In the genomic region with DNA sequence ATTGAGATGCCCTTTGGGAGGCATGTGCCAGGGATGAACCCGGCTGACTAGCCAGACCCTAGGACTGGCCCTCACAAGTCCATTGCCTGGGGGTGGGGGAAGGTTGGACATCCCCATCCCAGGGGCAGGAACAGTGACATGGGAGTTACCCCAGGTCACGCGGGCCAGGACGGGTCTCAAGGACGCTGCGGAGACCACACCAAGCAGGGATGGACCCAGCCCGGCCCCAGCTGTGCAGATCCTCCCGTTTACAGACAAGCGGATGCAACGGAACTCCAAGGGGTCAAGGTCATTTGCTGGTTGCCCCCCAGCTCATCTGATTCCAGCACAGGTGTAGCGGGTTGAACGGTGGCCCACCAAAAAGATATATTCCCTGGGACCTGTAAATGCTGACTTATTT, we compare ENCODE assay signal across 36 cellular contexts. TPM values are rescaled to one million over a fixed set of nuclear protein-coding genes. Genes with fewer than 3 reads are reported as not detected.
"Had no signal": no experiment of that assay in that cellular context is flagged by ENCODE, and none has a peak within 500 bp of the region (broad histone marks: within the 10 kb centered on the region; RNA-seq: fewer than 3 reads in every experiment).

No MANE protein-coding gene starts in this region.

- DNase-seq: activated B cell treated with CpG ODN at 0.5 μM for 24 hours; activated CD4-positive, alpha-beta memory T cell treated with anti-CD3 and anti-CD28 coated beads for 36 hours; activated CD4-positive, alpha-beta T cell treated with anti-CD3 and anti-CD28 coated beads for 4 hours; activated CD4-positive, alpha-beta T cell treated with anti-CD3 and anti-CD28 coated beads, Interleukin-2, amount 10 ng/mL, durations not matched to agents 24 days and 14 days; activated CD4-positive, alpha-beta T cell treated with anti-CD3 and anti-CD28 coated beads, Interleukin-2, amount 50 U/mL, for 1 hour; activated CD4-positive, alpha-beta T cell treated with anti-CD3 and anti-CD28 coated beads, Interleukin-2, amount 50 U/mL, for 4 hours; activated CD4-positive, CD25-positive, alpha-beta regulatory T cell treated with anti-CD3 and anti-CD28 coated beads, Interleukin-2, amount 50 U/mL, for 72 hours; activated CD8-positive, alpha-beta memory T cell treated with anti-CD3 and anti-CD28 coated beads, Interleukin-2, amount 50 U/mL, for 4 hours; activated CD8-positive, alpha-beta T cell treated with anti-CD3 and anti-CD28 coated beads for 36 hours; activated effector memory CD4-positive, alpha-beta T cell treated with anti-CD3 and anti-CD28 coated beads, Interleukin-2, amount 50 U/mL, for 16 hours; activated gamma-delta T cell treated with Interleukin-2 at 50 U/mL for 16 hours; activated naive CD4-positive, alpha-beta T cell; activated naive CD4-positive, alpha-beta T cell treated with anti-CD3 and anti-CD28 coated beads for 36 hours; activated naive CD4-positive, alpha-beta T cell treated with anti-CD3 and anti-CD28 coated beads, Interleukin-2, amount 50 U/mL, for 16 hours; activated naive CD8-positive, alpha-beta T cell treated with anti-CD3 and anti-CD28 coated beads for 36 hours; activated T-cell treated with anti-CD3 and anti-CD28 coated beads for 4 hours; activated T-cell treated with anti-CD3 and anti-CD28 coated beads, Interleukin-2, amount 50 U/mL, for 1 hour; activated T-cell treated with anti-CD3 and anti-CD28 coated beads, Interleukin-2, amount 50 U/mL, for 4 hours; activated T-cell treated with anti-CD3 and anti-CD28 coated beads, Interleukin-2, amount 50 U/mL, for 72 hours; adrenal gland; amniotic stem cell; aorta; body of pancreas; brain microvascular endothelial cell; central memory CD4-positive, alpha-beta T cell; SW 1271; T-helper 1 cell; T-helper 2 cell; T-helper 9 cell had no signal

- ATAC-seq: activated CD8-positive, alpha-beta T cell treated with anti-CD3 and anti-CD28 coated beads for 36 hours; activated naive CD4-positive, alpha-beta T cell treated with anti-CD3 and anti-CD28 coated beads, Interleukin-2, amount 50 U/mL, for 72 hours; activated T-cell treated with anti-CD3 and anti-CD28 coated beads, Interleukin-2, amount 50 U/mL, for 4 hours; activated T-cell treated with anti-CD3 and anti-CD28 coated beads, Interleukin-2, amount 50 U/mL, for 72 hours; activated T-helper 17 cell treated with anti-CD3 and anti-CD28 coated beads, Interleukin-2, amount 50 U/mL, for 72 hours; body of pancreas had no signal

- H3K27ac ChIP-seq: adrenal gland, body of pancreas, brain microvascular endothelial cell, breast epithelium, VCaP had no signal

- H3K27me3 ChIP-seq: adrenal gland, body of pancreas, brain microvascular endothelial cell, breast epithelium had no signal

- H3K4me1 ChIP-seq: adrenal gland, body of pancreas, breast epithelium had no signal

- H3K4me3 ChIP-seq: adrenal gland, body of pancreas, breast epithelium had no signal

- H3K36me3 ChIP-seq: adrenal gland, brain microvascular endothelial cell, breast epithelium had no signal

RNA-seq across cellular contexts. Expression of a gene that starts 20.0 kb away (rescaled TPM):
- total RNA-seq: activated CD4-positive, alpha-beta memory T cell treated with anti-CD3 and anti-CD28 coated beads for 36 hours; activated CD4-positive, alpha-beta T cell treated with anti-CD3 and anti-CD28 coated beads, Interleukin-2, amount 10 ng/mL, durations not matched to agents 24 days and 14 days; activated CD8-positive, alpha-beta memory T cell treated with anti-CD3 and anti-CD28 coated beads for 36 hours; activated CD8-positive, alpha-beta T cell treated with anti-CD3 and anti-CD28 coated beads for 36 hours; activated naive CD4-positive, alpha-beta T cell treated with anti-CD3 and anti-CD28 coated beads for 36 hours; activated naive CD4-positive, alpha-beta T cell treated with anti-CD3 and anti-CD28 coated beads, Interleukin-2, amount 50 U/mL, for 72 hours; activated naive CD8-positive, alpha-beta T cell treated with anti-CD3 and anti-CD28 coated beads for 36 hours; activated T-cell treated with anti-CD3 and anti-CD28 coated beads, Interleukin-2, amount 50 U/mL, for 72 hours; activated T-helper 1 cell treated with anti-CD3 and anti-CD28 coated beads, Interleukin-12 subunit alpha, Interleukin-12 subunit beta, Interleukin-2, Interleukin-4 antibody, amounts not matched to agents 30 ng/mL and 10 ng/mL and 1 ng/mL, durations not matched to agents 14 hours and 24 hours and 36 hours; activated T-helper 17 cell treated with anti-CD3 and anti-CD28 coated beads, Interleukin-2, amount 50 U/mL, for 72 hours; astrocyte had no signal
